10 cellular contexts compared by ENCODE assay signal in genomic region chr19:38564981-38565685, GRCh38. TPM values are rescaled to one million over a fixed set of nuclear protein-coding genes. Genes with fewer than 3 reads are reported as not detected.
DNase-seq lines count a peak whose midpoint lies in the region; ATAC-seq and TF ChIP-seq lines count a peak whose summit lies in the region.
"Had no signal": no experiment of that assay in that cellular context is flagged by ENCODE, and none has a peak within 500 bp of the region (broad histone marks: within the 10 kb centered on the region; RNA-seq: fewer than 3 reads in every experiment).

No MANE protein-coding gene starts in this region.

- no peaks in the 10 kb centered on the region for H3K36me3 ChIP-seq in RWPE2 (ENCODE audit: low read depth)
- H3K36me3 ChIP-seq: neutrophil had no signal

- no peaks in the 10 kb centered on the region for H3K9me3 ChIP-seq in RWPE2 (ENCODE audit: severe bottlenecking)
- H3K9me3 ChIP-seq: neutrophil had no signal

- ATAC-seq in RWPE2 (ENCODE audit: low read depth), result peak; percentile 47; the same call in 2 of the 3 replicates
- no peak for ATAC-seq in HG02623 (IDR thresholded peaks at IDR 0.05; ENCODE audit: unreplicated experiment)
- ATAC-seq: K562 had no signal

- peak; percentile 81 for DNase-seq in NCI-H2227 (lab: John Stamatoyannopoulos, UW; ENCODE audit: unreplicated experiment)
- no peak for DNase-seq in NCI-H2227 treated with DMSO at 0.1 percent for 48 hours (lab: John Stamatoyannopoulos, UW)
- no peak for DNase-seq in RWPE2 (ENCODE audit: low spot score)
- DNase-seq in stimulated activated CD8-positive, alpha-beta memory T cell treated with anti-CD3 and anti-CD28 coated beads, Interleukin-2, amount 100 ng/mL, for 48 hours (ENCODE audit: low read depth in 2 of 2), result peak; percentile 12 to 24
- DNase-seq in LoVo (ENCODE audit: low spot score), result no peak
- no peak for DNase-seq in endothelial cell (ENCODE audit: low spot score)

- H3K27me3 ChIP-seq in RWPE2 (ENCODE audit: insufficient read depth, poor library complexity, severe bottlenecking), result peaks cover 3% of the 10 kb centered on the region

- intact Hi-C loops in dendritic cell treated with granulocyte-macrophage colony-stimulating factor and Interleukin-4, amounts not matched to agents 40 ng/mL and 50 ng/mL, for 4 days (cut with micrococcal nuclease), result loop anchor here (10.0 kb wide), 1 partner anchor 50 kb away; the partner anchor contains the start of genes EIF3K and MAP4K1

- peaks cover 24% of the 10 kb centered on the region for H3K36me3 Mint-ChIP-seq in dendritic cell treated with granulocyte-macrophage colony-stimulating factor and Interleukin-4, amounts not matched to agents 40 ng/mL and 50 ng/mL, for 4 days (ENCODE audit: low read depth)
- peaks cover 13% of the 10 kb centered on the region for H3K36me3 Mint-ChIP-seq in endothelial cell (ENCODE audit: low read depth, unreplicated experiment)

- no peaks in the 10 kb centered on the region for H3K9me3 Mint-ChIP-seq in dendritic cell treated with granulocyte-macrophage colony-stimulating factor and Interleukin-4, amounts not matched to agents 40 ng/mL and 50 ng/mL, for 4 days
- H3K9me3 Mint-ChIP-seq in endothelial cell (ENCODE audit: unreplicated experiment), result no peaks in the 10 kb centered on the region

- peaks cover 31% of the 10 kb centered on the region for H3K4me1 Mint-ChIP-seq in dendritic cell treated with granulocyte-macrophage colony-stimulating factor and Interleukin-4, amounts not matched to agents 40 ng/mL and 50 ng/mL, for 4 days (ENCODE audit: low read depth)
- no peaks in the 10 kb centered on the region for H3K4me1 Mint-ChIP-seq in endothelial cell (ENCODE audit: unreplicated experiment)

- H3K4me3 ChIP-seq in RWPE2 (ENCODE audit: severe bottlenecking), result peak overlapping the region; percentile 29
- H3K4me3 ChIP-seq: K562 had no signal

- no peak for TF ChIP-seq CTCF in RWPE2 (IDR thresholded peaks at IDR 0.05; ENCODE audit: poor library complexity, severe bottlenecking)
- TF ChIP-seq CTCF in endothelial cell (IDR thresholded peaks at IDR 0.05; ENCODE audit: unreplicated experiment), result no peak

- H3K27me3 Mint-ChIP-seq in dendritic cell treated with granulocyte-macrophage colony-stimulating factor and Interleukin-4, amounts not matched to agents 40 ng/mL and 50 ng/mL, for 4 days, result peaks cover 48% of the 10 kb centered on the region
- peaks cover 13% of the 10 kb centered on the region for H3K27me3 Mint-ChIP-seq in endothelial cell (ENCODE audit: unreplicated experiment)

- H3K4me3 Mint-ChIP-seq in dendritic cell treated with granulocyte-macrophage colony-stimulating factor and Interleukin-4, amounts not matched to agents 40 ng/mL and 50 ng/mL, for 4 days, result peak overlapping the region; percentile 72
- no peak overlapping the region for H3K4me3 Mint-ChIP-seq in endothelial cell (ENCODE audit: unreplicated experiment)

- H3K27ac Mint-ChIP-seq in dendritic cell treated with granulocyte-macrophage colony-stimulating factor and Interleukin-4, amounts not matched to agents 40 ng/mL and 50 ng/mL, for 4 days, result peak overlapping the region; percentile 72
- no peak overlapping the region for H3K27ac Mint-ChIP-seq in endothelial cell (ENCODE audit: unreplicated experiment)

- no peak overlapping the region for H3K27ac ChIP-seq in RWPE2 (ENCODE audit: poor library complexity, severe bottlenecking)
- H3K27ac ChIP-seq: neutrophil had no signal

- H3K4me1 ChIP-seq in RWPE2 (ENCODE audit: insufficient read depth, poor library complexity, severe bottlenecking), result peaks cover 3% of the 10 kb centered on the region

RNA-seq across cellular contexts. Expression of gene MAP4K1, which starts 52.6 kb away (rescaled TPM):
- total RNA-seq in endothelial cell (ENCODE audit: unreplicated experiment), result 7.5 TPM

RNA-seq across cellular contexts. Expression of gene EIF3K, which starts 53.9 kb away (rescaled TPM):
- 469 TPM for total RNA-seq in endothelial cell (ENCODE audit: unreplicated experiment)

Comparison
In these comparisons a context has a peak if more than half of its experiments do, and no peak if none do; other contexts are left out.
1. DNase-seq: peak in NCI-H2227 (single experiment) and stimulated activated CD8-positive, alpha-beta memory T cell treated with anti-CD3 and anti-CD28 coated beads, Interleukin-2, amount 100 ng/mL, for 48 hours (2 of 2); none in NCI-H2227 treated with DMSO at 0.1 percent for 48 hours (single experiment), RWPE2 (single experiment), LoVo (single experiment) and endothelial cell (single experiment).